In the genomic region with DNA sequence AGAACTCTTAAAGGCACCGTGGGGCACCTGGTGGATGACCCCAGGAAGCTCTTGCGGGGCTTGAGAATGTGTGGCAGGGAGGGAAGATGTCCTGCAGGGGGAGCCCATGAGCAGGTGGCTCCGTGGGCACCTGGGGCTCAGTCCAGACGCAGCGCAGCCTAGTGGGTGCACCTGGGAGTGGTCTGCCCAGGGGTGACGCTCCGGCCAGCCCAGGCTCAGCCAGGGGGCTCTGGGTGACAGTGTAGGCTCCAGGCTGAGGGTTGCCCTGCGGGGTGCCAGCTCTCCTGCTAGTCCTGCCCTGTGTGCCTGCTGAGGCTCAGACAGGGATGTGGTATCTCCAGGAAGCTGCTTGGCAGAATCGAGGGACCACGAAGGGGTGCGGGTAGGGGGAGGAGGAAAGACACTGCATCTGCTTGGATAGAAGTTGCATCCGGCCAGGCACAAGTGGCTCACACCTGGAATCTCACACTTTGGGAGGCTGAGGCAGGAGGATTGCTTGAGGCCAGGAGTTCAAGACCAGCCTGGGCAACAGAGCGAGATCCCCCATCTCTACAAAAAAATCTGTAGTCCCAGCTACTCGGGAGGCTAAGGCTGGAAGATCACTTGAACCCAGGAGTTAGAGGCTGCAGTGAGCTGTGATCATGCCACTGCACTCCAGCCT, we compare ENCODE assay signal across 8 cellular contexts. TPM values are rescaled to one million over a fixed set of nuclear protein-coding genes. Genes with fewer than 3 reads are reported as not detected.
DNase-seq lines count a peak whose midpoint lies in the region; ATAC-seq and TF ChIP-seq lines count a peak whose summit lies in the region.

No MANE protein-coding gene starts in this region.

- TF ChIP-seq CTCF in HL-60 (IDR thresholded peaks at IDR 0.05; ENCODE audit: insufficient read depth, low read length), result peak; percentile 99
- peak; percentile 97 for TF ChIP-seq CTCF in PC-3 (conservative IDR thresholded peaks at IDR 0.05; ENCODE audit: low read depth, low read length)
- TF ChIP-seq CTCF in neutrophil (IDR thresholded peaks at IDR 0.05), result peak; percentile 98
- TF ChIP-seq CTCF in tibial artery (IDR thresholded peaks at IDR 0.05), result peak; percentile 66 to 68

- POLR2A ChIA-PET in PC-3 (lab: Charles Lee; ENCODE audit: unreplicated experiment), result no interaction called here

- intact Hi-C loops in PC-3 (cut with micrococcal nuclease) (no loop called here), tibial artery (cut with DNase I; ENCODE audit: low total_unique reads) (no loop called here)

- no peaks in the 10 kb centered on the region for H3F3A ChIP-seq in PC-3 (ENCODE audit: low read length, unreplicated experiment)

- H4K20me1 ChIP-seq in PC-3 (ENCODE audit: low read length), result no peaks in the 10 kb centered on the region

- no peak overlapping the region for H2AFZ ChIP-seq in PC-3 (ENCODE audit: low read length)

- H3K4me3 ChIP-seq in HL-60 (replicated peaks; ENCODE audit: insufficient read depth, low read length), result no peak overlapping the region
- H3K4me3 ChIP-seq in PC-3 (ENCODE audit: low read length), result no peak overlapping the region
- peak overlapping the region; percentile 40 to 50 for H3K4me3 ChIP-seq in neutrophil (ENCODE audit: low read depth in 1 of 2, low read length in 1 of 2)
- no peak overlapping the region for H3K4me3 ChIP-seq in tibial artery

- CTCF ChIA-PET in PC-3 (lab: Charles Lee), result interaction anchor here (0.5 to 1.0 kb wide), 4 partner anchors 12 to 346 kb away, joined by 4 to 7 read pairs (median 6); a partner anchor contains a TSS

- H3K4me1 ChIP-seq in PC-3 (ENCODE audit: insufficient read depth, low read length) (no peaks in the 10 kb centered on the region), neutrophil (ENCODE audit: control insufficient read depth in 1 of 2, insufficient read depth in 1 of 2, low read depth in 1 of 2, low read length in 1 of 2) (peaks cover 25 to 26% of the 10 kb centered on the region in 2 experiments), tibial artery (peaks cover 0 to 8% (median 3%) of the 10 kb centered on the region in 4 donors)

- no peaks in the 10 kb centered on the region for H3K27me3 ChIP-seq in HL-60 (ENCODE audit: insufficient read depth, poor library complexity, severe bottlenecking)
- H3K27me3 ChIP-seq in PC-3 (ENCODE audit: low read length), result no peaks in the 10 kb centered on the region
- no peaks in the 10 kb centered on the region for H3K27me3 ChIP-seq in neutrophil
- H3K27me3 ChIP-seq in tibial artery, result no peaks in the 10 kb centered on the region

- no peak overlapping the region for H3K9ac ChIP-seq in PC-3 (ENCODE audit: low read length)

- no peaks in the 10 kb centered on the region for H3K79me2 ChIP-seq in PC-3 (ENCODE audit: low read length)

- no peak overlapping the region for H3K4me2 ChIP-seq in PC-3 (ENCODE audit: low read length)

- H3K36me3 ChIP-seq in PC-3 (ENCODE audit: low read depth, low read length) (no peaks in the 10 kb centered on the region; the same call in 1 of the 2 replicates), neutrophil (no peaks in the 10 kb centered on the region), tibial artery (peaks cover 15 to 49% (median 43%) of the 10 kb centered on the region in 3 donors)

- DNase-seq in NCI-H2107 (lab: John Stamatoyannopoulos, UW), result peak; percentile 17
- no peak for DNase-seq in NCI-H2107 treated with DMSO at 0.1 percent for 48 hours (lab: John Stamatoyannopoulos, UW; ENCODE audit: unreplicated experiment)
- DNase-seq in HL-60 (ENCODE audit: low read depth in 1 of 2, low spot score in 1 of 2), result peak; percentile 81 to 84
- peak; percentile 84 for DNase-seq in PC-3
- peak; percentile 78 for DNase-seq in activated T-cell treated with anti-CD3 and anti-CD28 coated beads for 1 hour (ENCODE audit: low read depth)
- DNase-seq in fibroblast of gingiva (ENCODE audit: low read depth), result peak; percentile 43
- peak in 1 of 2 donors; percentile 41 for DNase-seq in tibial artery

- no peaks in the 10 kb centered on the region for H3K9me2 ChIP-seq in PC-3 (replicated peaks; ENCODE audit: low read length)

- no peak overlapping the region for H3K27ac ChIP-seq in HL-60 (replicated peaks)
- H3K27ac ChIP-seq in PC-3 (ENCODE audit: low read length), result no peak overlapping the region
- H3K27ac ChIP-seq in neutrophil, result peak overlapping the region; percentile 14
- no peak overlapping the region for H3K27ac ChIP-seq in tibial artery

- ATAC-seq in PC-3, result peak; percentile 84

- H3K9me3 ChIP-seq in PC-3 (ENCODE audit: low read length), result no peaks in the 10 kb centered on the region
- H3K9me3 ChIP-seq in neutrophil, result no peaks in the 10 kb centered on the region
- no peaks in the 10 kb centered on the region for H3K9me3 ChIP-seq in tibial artery

- BruUV-seq in PC-3 (replicated peaks; lab: Mats Ljungman, UMichigan), result no TSS peak

RNA-seq across cellular contexts. Expression of a gene that starts 15.0 kb away (rescaled TPM):
- 130 and 146 TPM in 2 replicates for total RNA-seq in PC-3 (2014; rRNA removed)

RNA-seq across cellular contexts. Expression of a gene that starts 26.1 kb away (rescaled TPM):
- 8.9 and 9.7 TPM in 2 replicates for total RNA-seq in PC-3 (2014; rRNA removed)

RNA-seq across cellular contexts. Expression of a gene that starts 35.7 kb away (rescaled TPM):
- not detected in 2 replicates for total RNA-seq in PC-3 (2014; rRNA removed)

RNA-seq across cellular contexts. Expression of a gene that starts 48.0 kb away (rescaled TPM):
- total RNA-seq in PC-3 (2014; rRNA removed), result 1.7 and 3.0 TPM in 2 replicates

RNA-seq across cellular contexts. Expression of a gene that starts 59.0 kb away (rescaled TPM):
- 80.7 and 98.8 TPM in 2 replicates for total RNA-seq in PC-3 (2014; rRNA removed)

Comparison
In these comparisons a context has a peak if more than half of its experiments do, and no peak if none do; other contexts are left out.
1. H3K4me3 ChIP-seq: peak in neutrophil (2 of 2); none in HL-60 (single experiment), PC-3 (single experiment) and tibial artery (0 of 2).
2. Peak in every context shown above with its lines, with median percentiles within 50 percentile points of each other: CTCF ChIP-seq.